1 cellular context compared by ENCODE assay signal in genomic region chr16:74716355-74716754, GRCh38.
TF ChIP-seq lines count a peak whose summit lies in the region.

No MANE protein-coding gene starts in this region.

TF ChIP-seq in IMR-90, 13 proteins besides CTCF, POLR2A, EP300 and RAD21 (continued from another document):
- TF ChIP-seq ELK1 (IDR thresholded peaks at IDR 0.05; ENCODE audit: borderline replicate concordance, low read depth, low read length) (no peak), MAFK (IDR thresholded peaks at IDR 0.05; ENCODE audit: low read depth, low read length) (no peak), CEBPB (IDR thresholded peaks at IDR 0.05; ENCODE audit: low read depth, low read length) (no peak), RCOR1 (IDR thresholded peaks at IDR 0.05; ENCODE audit: insufficient replicate concordance, low read length) (no peak), BHLHE40 (IDR thresholded peaks at IDR 0.05; ENCODE audit: low read depth, low read length) (no peak), USF2 (IDR thresholded peaks at IDR 0.05; ENCODE audit: low read depth, low read length) (no peak), SMC3 (IDR thresholded peaks at IDR 0.05; ENCODE audit: low read depth, low read length) (no peak), MXI1 (IDR thresholded peaks at IDR 0.05; ENCODE audit: borderline replicate concordance, low read depth, low read length) (no peak), FOS (IDR thresholded peaks at IDR 0.05; ENCODE audit: low read depth, low read length) (no peak)
